23 cellular contexts compared by ENCODE assay signal in the genomic region with DNA sequence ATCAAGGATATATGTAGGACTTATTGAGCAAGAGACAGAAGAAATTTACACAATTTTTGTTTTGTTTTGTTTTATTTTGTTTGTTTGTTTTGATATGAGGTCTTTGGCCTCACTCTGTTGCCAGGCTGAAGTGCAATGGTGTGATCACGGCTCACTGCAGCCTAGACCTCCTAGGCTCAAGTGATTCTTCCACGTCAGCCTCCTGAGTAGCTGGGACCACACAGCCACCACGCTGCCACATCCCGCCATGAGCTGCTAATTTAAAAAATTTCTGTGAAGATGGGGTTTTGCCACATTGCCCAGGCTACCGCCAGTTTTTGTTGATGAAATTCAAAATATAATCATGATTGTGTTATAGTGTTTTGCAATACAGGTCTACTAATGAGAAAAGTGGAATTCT. TPM values are rescaled to one million over a fixed set of nuclear protein-coding genes. Genes with fewer than 3 reads are reported as not detected.
DNase-seq lines count a peak whose midpoint lies in the region; ATAC-seq and TF ChIP-seq lines count a peak whose summit lies in the region.
"Had no signal": no experiment of that assay in that cellular context is flagged by ENCODE, and none has a peak within 500 bp of the region (broad histone marks: within the 10 kb centered on the region; RNA-seq: fewer than 3 reads in every experiment).

No MANE protein-coding gene starts in this region.

- TF ChIP-seq CTCF in natural killer cell (IDR thresholded peaks at IDR 0.05), result no peak
- TF ChIP-seq CTCF in esophagus squamous epithelium (IDR thresholded peaks at IDR 0.05), result no peak
- no peak for TF ChIP-seq CTCF in endothelial cell (IDR thresholded peaks at IDR 0.05; ENCODE audit: unreplicated experiment)
- TF ChIP-seq CTCF in left lung (IDR thresholded peaks at IDR 0.05), result no peak

- intact Hi-C loops in natural killer cell (cut with micrococcal nuclease), result no loop called here
- intact Hi-C loops in esophagus squamous epithelium (cut with DNase I), result no loop called here
- intact Hi-C loops in left lung (cut with DNase I), result no loop called here

- TF ChIP-seq POLR2A in esophagus squamous epithelium (IDR thresholded peaks at IDR 0.05), result no peak

- H3K4me3 ChIP-seq in esophagus squamous epithelium (no peak overlapping the region), left lung (no peak overlapping the region)
- H3K4me3 ChIP-seq: BLaER1, GM12878 had no signal

- DNase-seq in central memory CD8-positive, alpha-beta T cell (ENCODE audit: low spot score in 2 of 2), result no peak
- DNase-seq in natural killer cell (no peak), esophagus squamous epithelium (lab: John Stamatoyannopoulos, UW) (no peak), endothelial cell (ENCODE audit: low spot score) (no peak), left lung (no peak)
- DNase-seq: 8988T; ACHN; BE2C; C1 segment of cervical spinal cord; CD4-positive, alpha-beta memory T cell; CD4-positive, CD25-positive, alpha-beta regulatory T cell; CD8-positive, alpha-beta memory T cell; COR-L47; DMS 273 treated with DMSO at 0.1 percent for 48 hours; DMS153; DMS53; DMS79; DND-41; EL; GDM1 had no signal

- peaks cover 2% of the 10 kb centered on the region for H3K27me3 Mint-ChIP-seq in central memory CD8-positive, alpha-beta T cell
- H3K27me3 Mint-ChIP-seq in natural killer cell (ENCODE audit: low read depth in 2 of 2) (no peaks in the 10 kb centered on the region), endothelial cell (ENCODE audit: unreplicated experiment) (peaks cover 2% of the 10 kb centered on the region)
- H3K27me3 Mint-ChIP-seq: CD4-positive, alpha-beta memory T cell; CD4-positive, CD25-positive, alpha-beta regulatory T cell had no signal

- no peaks in the 10 kb centered on the region for H3K36me3 ChIP-seq in esophagus squamous epithelium
- no peaks in the 10 kb centered on the region for H3K36me3 ChIP-seq in left lung
- H3K36me3 ChIP-seq: BE2C, BLaER1 had no signal

- H3K27me3 ChIP-seq in esophagus squamous epithelium, result no peaks in the 10 kb centered on the region
- H3K27me3 ChIP-seq in left lung, result no peaks in the 10 kb centered on the region
- H3K27me3 ChIP-seq: BE2C, BLaER1 had no signal

- H3K4me1 ChIP-seq in esophagus squamous epithelium, result no peaks in the 10 kb centered on the region
- H3K4me1 ChIP-seq in left lung, result no peaks in the 10 kb centered on the region
- H3K4me1 ChIP-seq: BE2C, BLaER1 had no signal

- ATAC-seq in central memory CD8-positive, alpha-beta T cell (replicated peaks; ENCODE audit: extremely low read depth, poor library complexity, severe bottlenecking), result no peak
- ATAC-seq in natural killer cell, result peak; percentile 43 to 93 (median 64)
- no peak for ATAC-seq in left lung
- ATAC-seq: GM12878 had no signal

- H3K9me3 ChIP-seq in esophagus squamous epithelium (peaks cover 0 to 8% (median 0%) of the 10 kb centered on the region in 3 donors), left lung (peaks cover 0 to 39% of the 10 kb centered on the region in 2 donors)
- H3K9me3 ChIP-seq: BE2C had no signal

- no peaks in the 10 kb centered on the region for H3K4me1 Mint-ChIP-seq in central memory CD8-positive, alpha-beta T cell
- H3K4me1 Mint-ChIP-seq in natural killer cell (peaks cover 4 to 8% of the 10 kb centered on the region in 2 donors), endothelial cell (ENCODE audit: unreplicated experiment) (no peaks in the 10 kb centered on the region)
- H3K4me1 Mint-ChIP-seq: CD14-positive monocyte; CD4-positive, alpha-beta memory T cell; CD4-positive, CD25-positive, alpha-beta regulatory T cell; CD8-positive, alpha-beta memory T cell had no signal

- no peak overlapping the region for H3K27ac ChIP-seq in esophagus squamous epithelium
- no peak overlapping the region for H3K27ac ChIP-seq in left lung
- H3K27ac ChIP-seq: BLaER1 had no signal

- H3K4me3 Mint-ChIP-seq in central memory CD8-positive, alpha-beta T cell, result no peak overlapping the region
- H3K4me3 Mint-ChIP-seq in natural killer cell (peak overlapping the region; percentile 13), endothelial cell (ENCODE audit: unreplicated experiment) (no peak overlapping the region)
- H3K4me3 Mint-ChIP-seq: CD14-positive monocyte; CD4-positive, alpha-beta memory T cell; CD4-positive, CD25-positive, alpha-beta regulatory T cell; CD8-positive, alpha-beta memory T cell had no signal

- WGBS in esophagus squamous epithelium, 2 donors, result 92 to 95% methylated on average over 5 of the region's 5 CpGs

- H3K9me3 Mint-ChIP-seq in central memory CD8-positive, alpha-beta T cell, result no peaks in the 10 kb centered on the region
- no peaks in the 10 kb centered on the region for H3K9me3 Mint-ChIP-seq in natural killer cell
- no peaks in the 10 kb centered on the region for H3K9me3 Mint-ChIP-seq in endothelial cell (ENCODE audit: unreplicated experiment)

- H3K36me3 Mint-ChIP-seq in central memory CD8-positive, alpha-beta T cell (ENCODE audit: insufficient read depth), result no peaks in the 10 kb centered on the region
- no peaks in the 10 kb centered on the region for H3K36me3 Mint-ChIP-seq in natural killer cell
- H3K36me3 Mint-ChIP-seq in endothelial cell (ENCODE audit: low read depth, unreplicated experiment), result no peaks in the 10 kb centered on the region
- H3K36me3 Mint-ChIP-seq: CD14-positive monocyte; CD4-positive, CD25-positive, alpha-beta regulatory T cell had no signal

- H3K27ac Mint-ChIP-seq in central memory CD8-positive, alpha-beta T cell (ENCODE audit: low read depth), result peak overlapping the region; percentile 55
- H3K27ac Mint-ChIP-seq in natural killer cell, result peak overlapping the region; percentile 36 to 87
- no peak overlapping the region for H3K27ac Mint-ChIP-seq in endothelial cell (ENCODE audit: unreplicated experiment)
- H3K27ac Mint-ChIP-seq: CD14-positive monocyte; CD4-positive, alpha-beta memory T cell; CD4-positive, CD25-positive, alpha-beta regulatory T cell; CD8-positive, alpha-beta memory T cell had no signal

RNA-seq across cellular contexts. Expression of a gene that starts 54.9 kb away (rescaled TPM):
- 10 to 100 TPM; 19.1 to 30.8 (median 22.8) TPM for total RNA-seq in natural killer cell
- 1 to 10 TPM; 1.7 to 4.6 (median 4.2) TPM for total RNA-seq in esophagus squamous epithelium
- 3.3 TPM for total RNA-seq in endothelial cell (ENCODE audit: unreplicated experiment)
- total RNA-seq in left lung, result 1 to 10 TPM; 4.4 to 4.7 TPM

Comparison
In these comparisons a context has a peak if more than half of its experiments do, and no peak if none do; other contexts are left out.
1. ATAC-seq: peak in natural killer cell (3 of 3); none in central memory CD8-positive, alpha-beta T cell (single experiment) and left lung (single experiment).